In genomic region chr17:18503221-18503620, GRCh38 we compare ENCODE assay signal across 1 cellular context.
TF ChIP-seq lines count a peak whose summit lies in the region.

No MANE protein-coding gene starts in this region.

TF ChIP-seq in GM23338, 12 proteins besides CTCF, POLR2A, EP300 and RAD21:
- peak; percentile 58 for TF ChIP-seq REST (IDR thresholded peaks at IDR 0.05; ENCODE audit: unreplicated experiment)
